ENCODE assay signal across 8 cellular contexts in genomic region chr1:42682739-42683529, GRCh38. TPM values are rescaled to one million over a fixed set of nuclear protein-coding genes. Genes with fewer than 3 reads are reported as not detected.
DNase-seq lines count a peak whose midpoint lies in the region; ATAC-seq, FAIRE-seq and TF ChIP-seq lines count a peak whose summit lies in the region.

No MANE protein-coding gene starts in this region.

- peak overlapping the region; percentile 33 to 52 for H3K27ac ChIP-seq in kidney (ENCODE audit: low read depth in 2 of 2, low read length in 2 of 2)

- FAIRE-seq in GM12891 (lab: Jason Lieb, UNC): peak; percentile 92
- FAIRE-seq in kidney (lab: Jason Lieb, UNC): no peak

- H3K27ac Mint-ChIP-seq in central memory CD8-positive, alpha-beta T cell (ENCODE audit: low read depth): peak overlapping the region; percentile 95

- no peak for TF ChIP-seq CTCF in kidney (IDR thresholded peaks at IDR 0.05; ENCODE audit: borderline replicate concordance, extremely low read depth, insufficient read depth)

- H3K4me1 Mint-ChIP-seq in central memory CD8-positive, alpha-beta T cell: peaks cover 63% of the 10 kb centered on the region

- TF ChIP-seq POLR2A in GM12891 (IDR thresholded peaks at IDR 0.05; ENCODE audit: low read depth, low read length): peak; percentile 69

- H3K36me3 Mint-ChIP-seq in central memory CD8-positive, alpha-beta T cell (ENCODE audit: insufficient read depth): peaks cover 34% of the 10 kb centered on the region

- peak overlapping the region; percentile 63 to 90 for H3K4me3 ChIP-seq in kidney (ENCODE audit: low read length in 2 of 2)

- DNase-seq in GM12891 (ENCODE audit: insufficient read length, low spot score) (peak; percentile 59), HEK293T (ENCODE audit: extremely low spot score) (peak; percentile 68), NCI-H1048 (lab: John Stamatoyannopoulos, UW) (peak; percentile 58), kidney (peak; percentile 93)
- DNase-seq in activated CD4-positive, CD25-positive, alpha-beta regulatory T cell (lab: John Stamatoyannopoulos, UW): peak; percentile 47 to 59 (median 55)
- peak; percentile 30 to 45 for DNase-seq in central memory CD8-positive, alpha-beta T cell (ENCODE audit: low spot score in 2 of 2)
- DNase-seq in stimulated activated CD4-positive, alpha-beta T cell treated with anti-CD3 and anti-CD28 coated beads, Interleukin-15, amount 100 ng/mL, for 24 hours: peak; percentile 78

- H3K4me1 ChIP-seq in kidney (ENCODE audit: control insufficient read depth in 1 of 2, insufficient read depth in 1 of 2, low read depth in 1 of 2, low read length in 2 of 2): peaks cover 13 to 19% of the 10 kb centered on the region in 2 donors

- H3K4me3 Mint-ChIP-seq in central memory CD8-positive, alpha-beta T cell: peak overlapping the region; percentile 97

- CTCF ChIA-PET in HEK293T (lab: Yijun Ruan, JAX): interaction anchor here (0.6 kb wide), 1 partner anchor 83 kb away, joined by 3 read pairs; no protein-coding TSS in a partner anchor

- H3K9ac ChIP-seq in kidney (ENCODE audit: low read length in 2 of 2): peak overlapping the region; percentile 10 to 11

- peak; percentile 31 for ATAC-seq in central memory CD8-positive, alpha-beta T cell (replicated peaks; ENCODE audit: extremely low read depth, poor library complexity, severe bottlenecking)
- no peak for ATAC-seq in GM18873 (IDR thresholded peaks at IDR 0.05; ENCODE audit: low FRiP score, unreplicated experiment)

- no peaks in the 10 kb centered on the region for H3K27me3 Mint-ChIP-seq in central memory CD8-positive, alpha-beta T cell

- POLR2A ChIA-PET in HEK293T (lab: Yijun Ruan, JAX): interaction anchor here (0.6 to 3.8 kb wide), 29 partner anchors 9 to 510 kb away, joined by 3 to 32 read pairs (median 4); partner anchors contain the start of genes C1orf50, ERMAP, P3H1 and PPIH

- no peaks in the 10 kb centered on the region for H3K9me3 Mint-ChIP-seq in central memory CD8-positive, alpha-beta T cell

- no peaks in the 10 kb centered on the region for H3K9me3 ChIP-seq in kidney (ENCODE audit: control insufficient read depth in 1 of 2, low read length in 2 of 2)

- H3K36me3 ChIP-seq in kidney (ENCODE audit: control insufficient read depth in 1 of 2, insufficient read depth in 2 of 2, low read length in 2 of 2): no peaks in the 10 kb centered on the region

- intact Hi-C loops in kidney (cut with DNase I): no loop called here

TF ChIP-seq in GM12891, 5 proteins besides CTCF, POLR2A, EP300 and RAD21:
- TF ChIP-seq POLR2AphosphoS5 (IDR thresholded peaks at IDR 0.05; ENCODE audit: low read depth, low read length): peak; percentile 78
- TF ChIP-seq PAX5 (IDR thresholded peaks at IDR 0.05; ENCODE audit: insufficient read depth, low read length, severe bottlenecking): no peak
- TF ChIP-seq TAF1 (IDR thresholded peaks at IDR 0.05; ENCODE audit: low read depth, low read length): no peak
- peak; percentile 60; the same call in 1 of the 2 replicates for TF ChIP-seq POU2F2 (IDR thresholded peaks at IDR 0.05; ENCODE audit: low read depth, low read length)
- TF ChIP-seq SPI1 (IDR thresholded peaks at IDR 0.05; ENCODE audit: low read depth, low read length): peak; percentile 31

TF ChIP-seq in HEK293T, 16 proteins besides CTCF, POLR2A, EP300 and RAD21:
- TF ChIP-seq NFRKB (IDR thresholded peaks at IDR 0.05) (no peak), ARNT (IDR thresholded peaks at IDR 0.05) (0 out of 2 replicates have a peak, but pooled peaks have one; percentile 5)
TF ChIP-seq in HEK293T: peak in this region for 1.

RNA-seq across cellular contexts. Expression of gene YBX1, which starts 0.7 kb away (rescaled TPM):
- 692 TPM for polyA plus RNA-seq in GM12891 (2012; ENCODE audit: low read depth, missing spikeins)
- 395 TPM for total RNA-seq in kidney
- polyA plus RNA-seq in kidney (ENCODE audit: insufficient read depth, low read depth, low replicate concordance): 418 TPM

RNA-seq across cellular contexts. Expression of gene PPIH, which starts 24.7 kb away (rescaled TPM):
- 81.2 TPM for polyA plus RNA-seq in GM12891 (2012; ENCODE audit: low read depth, missing spikeins)
- total RNA-seq in kidney: 25.6 TPM
- polyA plus RNA-seq in kidney (ENCODE audit: insufficient read depth, low read depth, low replicate concordance): 40.7 TPM

RNA-seq across cellular contexts. Expression of gene CLDN19, which starts 57.1 kb away (rescaled TPM):
- not detected for polyA plus RNA-seq in GM12891 (2012; ENCODE audit: low read depth, missing spikeins)
- 23.2 TPM for total RNA-seq in kidney
- polyA plus RNA-seq in kidney (ENCODE audit: insufficient read depth, low read depth, low replicate concordance): 42.5 TPM

Comparison
In these comparisons a context has a peak if more than half of its experiments do, and no peak if none do; other contexts are left out.
1. DNase-seq: peak in every context shown above with its lines; median percentile 93 in kidney; 78 in stimulated activated CD4-positive, alpha-beta T cell treated with anti-CD3 and anti-CD28 coated beads, Interleukin-15, amount 100 ng/mL, for 24 hours; 68 in HEK293T; 59 in GM12891; 58 in NCI-H1048; 55 in activated CD4-positive, CD25-positive, alpha-beta regulatory T cell; 38 in central memory CD8-positive, alpha-beta T cell.